In genomic region chr5:87113848-87114247, GRCh38 we compare ENCODE assay signal across 1 cellular context.
TF ChIP-seq lines count a peak whose summit lies in the region.

No MANE protein-coding gene starts in this region.

TF ChIP-seq in K562, 482 proteins besides CTCF, POLR2A, EP300 and RAD21 (continued from another document):
- no peak for TF ChIP-seq ZNF347 (CRISPR knock-in tag; IDR thresholded peaks at IDR 0.05; ENCODE audit: low read depth)
- TF ChIP-seq RFX1 (IDR thresholded peaks at IDR 0.05): peak; percentile 66; the same call in 1 of the 2 replicates
- peak; percentile 31; the same call in 1 of the 2 replicates for TF ChIP-seq ESRRA (IDR thresholded peaks at IDR 0.05; ENCODE audit: borderline replicate concordance, low read depth)
- TF ChIP-seq ATF4 (CRISPR knock-in tag; IDR thresholded peaks at IDR 0.05): peak; percentile 63
- TF ChIP-seq PHF8 (IDR thresholded peaks at IDR 0.05; ENCODE audit: borderline replicate concordance, low read length): no peak
- TF ChIP-seq SRSF3 (IDR thresholded peaks at IDR 0.05; ENCODE audit: insufficient read depth, low read length): no peak
